14 cellular contexts compared by ENCODE assay signal in genomic region chr2:47509981-47510380, GRCh38.
DNase-seq lines count a peak whose midpoint lies in the region; ATAC-seq, FAIRE-seq and TF ChIP-seq lines count a peak whose summit lies in the region.
"Had no signal": no experiment of that assay in that cellular context is flagged by ENCODE, and none has a peak within 500 bp of the region (broad histone marks: within the 10 kb centered on the region; RNA-seq: fewer than 3 reads in every experiment).

No MANE protein-coding gene starts in this region.

- H3K4me1 ChIP-seq in HepG2 (ENCODE audit: insufficient read depth, low read length) (no peaks in the 10 kb centered on the region), right lobe of liver (no peaks in the 10 kb centered on the region), MM.1S (ENCODE audit: low read length) (peaks cover 17% of the 10 kb centered on the region; the same call in 1 of the 2 replicates)

- no peak overlapping the region for H3K27ac Mint-ChIP-seq in osteocyte (ENCODE audit: unreplicated experiment)
- no peak overlapping the region for H3K27ac Mint-ChIP-seq in stimulated activated naive B cell treated with anti-CD40 and anti-IgM and Interleukin-4, amounts not matched to agents 10 μg/mL and 1 μg/mL and 100 μg/mL, for 72 hours
- H3K27ac Mint-ChIP-seq: CD4-positive, CD25-positive, alpha-beta regulatory T cell; H9 had no signal

- TF ChIP-seq POLR2A in HepG2 (IDR thresholded peaks at IDR 0.05; ENCODE audit: insufficient read depth in 1 of 2, low read depth in 2 of 2, low read length in 2 of 2) (no peak), right lobe of liver (IDR thresholded peaks at IDR 0.05) (no peak)

- H3K4me1 Mint-ChIP-seq in osteocyte (ENCODE audit: unreplicated experiment), result no peaks in the 10 kb centered on the region
- H3K4me1 Mint-ChIP-seq in stimulated activated naive B cell treated with anti-CD40 and anti-IgM and Interleukin-4, amounts not matched to agents 10 μg/mL and 1 μg/mL and 100 μg/mL, for 72 hours, result no peaks in the 10 kb centered on the region

- H2AFZ ChIP-seq in HepG2 (ENCODE audit: low read length) (no peak overlapping the region), MM.1S (ENCODE audit: low read length) (no peak overlapping the region)

- TF ChIP-seq CTCF in HepG2 (CRISPR knock-in tag; IDR thresholded peaks at IDR 0.05), result no peak
- TF ChIP-seq CTCF in right lobe of liver (IDR thresholded peaks at IDR 0.05), result no peak
- no peak for TF ChIP-seq CTCF in MM.1S (IDR thresholded peaks at IDR 0.05; ENCODE audit: low read length)
- no peak for TF ChIP-seq CTCF in brain microvascular endothelial cell (IDR thresholded peaks at IDR 0.05; ENCODE audit: low read depth, low read length, missing control alignments)
- no peak for TF ChIP-seq CTCF in osteocyte (IDR thresholded peaks at IDR 0.05)

- 74% methylated on average over 4 of the region's 4 CpGs for WGBS in HepG2 (ENCODE audit: low lambda C conversion rate)
- WGBS in right lobe of liver (ENCODE audit: insufficient coverage, low coverage, low lambda C conversion rate, missing lambda C conversion rate), result 78% methylated on average over 4 of the region's 4 CpGs

- H3K27ac ChIP-seq in HepG2 (ENCODE audit: extremely low read length, insufficient read depth, low read length) (no peak overlapping the region), right lobe of liver (no peak overlapping the region), MM.1S (ENCODE audit: low read length) (peak overlapping the region; percentile 28; the same call in 1 of the 2 replicates), brain microvascular endothelial cell (no peak overlapping the region)
- H3K27ac ChIP-seq: 22Rv1 had no signal

- H3K36me3 ChIP-seq in HepG2 (replicated peaks in 1 of 2; ENCODE audit: control insufficient read depth in 1 of 2, insufficient read depth in 2 of 2, low read length in 2 of 2) (no peaks in the 10 kb centered on the region), right lobe of liver (no peaks in the 10 kb centered on the region), MM.1S (replicated peaks; ENCODE audit: insufficient read depth, low read length) (no peaks in the 10 kb centered on the region), brain microvascular endothelial cell (replicated peaks) (no peaks in the 10 kb centered on the region)

- no peaks in the 10 kb centered on the region for H3K79me2 ChIP-seq in HepG2 (ENCODE audit: insufficient read depth, low read length)
- no peaks in the 10 kb centered on the region for H3K79me2 ChIP-seq in MM.1S (ENCODE audit: low read length)

- no peak for TF ChIP-seq EP300 in HepG2 (IDR thresholded peaks at IDR 0.05; ENCODE audit: low read depth in 2 of 2, low read length in 2 of 2)
- TF ChIP-seq EP300 in HepG2 (CRISPR knock-in tag; IDR thresholded peaks at IDR 0.05; ENCODE audit: borderline replicate concordance), result no peak

- no peak for FAIRE-seq in HepG2 (lab: Jason Lieb, UNC)
- FAIRE-seq: G401.6 had no signal

- H3K9me3 ChIP-seq in HepG2 (ENCODE audit: low read length) (peaks cover 3% of the 10 kb centered on the region), right lobe of liver (no peaks in the 10 kb centered on the region), MM.1S (replicated peaks; ENCODE audit: insufficient read depth, low read length) (no peaks in the 10 kb centered on the region)

- H3K4me3 ChIP-seq in HepG2 (replicated peaks in 1 of 3; ENCODE audit: insufficient read depth in 1 of 3, low read depth in 2 of 3, low read length in 3 of 3), result no peak overlapping the region
- H3K4me3 ChIP-seq in right lobe of liver, result no peak overlapping the region
- H3K4me3 ChIP-seq in MM.1S (ENCODE audit: low read length), result no peak overlapping the region
- no peak overlapping the region for H3K4me3 ChIP-seq in brain microvascular endothelial cell (ENCODE audit: low read depth, low read length)

- DNase-seq in HepG2 (ENCODE audit: low spot score) (no peak), right lobe of liver (no peak), MM.1S (no peak), cerebellar cortex (ENCODE audit: low spot score) (peak; percentile 81), brain microvascular endothelial cell (no peak), osteocyte (ENCODE audit: extremely low spot score, unreplicated experiment) (no peak), medulla oblongata (ENCODE audit: extremely low spot score) (no peak)
- no peak for DNase-seq in stimulated activated naive B cell treated with anti-CD40 and anti-IgM and Interleukin-4, amounts not matched to agents 10 μg/mL and 1 μg/mL and 100 μg/mL, for 72 hours
- DNase-seq: DMS 273 treated with DMSO at 0.1 percent for 48 hours, GOT3, H9 had no signal

- H3K9ac ChIP-seq in HepG2 (ENCODE audit: insufficient read depth, low read depth, low read length) (no peak overlapping the region), MM.1S (ENCODE audit: low read length) (no peak overlapping the region)

- BruUV-seq in HepG2 (replicated peaks; lab: Mats Ljungman, UMichigan), result no TSS peak

- H3K4me3 Mint-ChIP-seq in osteocyte (ENCODE audit: unreplicated experiment), result no peak overlapping the region
- no peak overlapping the region for H3K4me3 Mint-ChIP-seq in stimulated activated naive B cell treated with anti-CD40 and anti-IgM and Interleukin-4, amounts not matched to agents 10 μg/mL and 1 μg/mL and 100 μg/mL, for 72 hours
- H3K4me3 Mint-ChIP-seq: CD4-positive, CD25-positive, alpha-beta regulatory T cell; H9 had no signal

- H3F3A ChIP-seq in MM.1S (ENCODE audit: insufficient read depth, low read length), result no peaks in the 10 kb centered on the region

- H4K20me1 ChIP-seq in HepG2 (ENCODE audit: insufficient read depth, low read length) (no peaks in the 10 kb centered on the region), MM.1S (ENCODE audit: insufficient read depth, low read length) (no peaks in the 10 kb centered on the region)

- no peak for TF ChIP-seq RAD21 in HepG2 (CRISPR knock-in tag; IDR thresholded peaks at IDR 0.05)

- CTCF ChIA-PET in HepG2 (lab: Yijun Ruan, JAX; ENCODE audit: low intra/inter-chr PET ratio, low total read pairs), result no interaction called here

- intact Hi-C loops in HepG2 (cut with micrococcal nuclease; ENCODE audit: unreplicated experiment) (no loop called here), right lobe of liver (cut with DNase I) (no loop called here)

- H3K27me3 Mint-ChIP-seq in osteocyte (ENCODE audit: unreplicated experiment), result peaks cover 3% of the 10 kb centered on the region
- H3K27me3 Mint-ChIP-seq in stimulated activated naive B cell treated with anti-CD40 and anti-IgM and Interleukin-4, amounts not matched to agents 10 μg/mL and 1 μg/mL and 100 μg/mL, for 72 hours, result no peaks in the 10 kb centered on the region
- H3K27me3 Mint-ChIP-seq: CD4-positive, CD25-positive, alpha-beta regulatory T cell had no signal

- no peak overlapping the region for H3K4me2 ChIP-seq in HepG2 (ENCODE audit: low read depth, low read length)
- H3K4me2 ChIP-seq in MM.1S (ENCODE audit: low read depth, low read length), result no peak overlapping the region

- H3K36me3 Mint-ChIP-seq in osteocyte (ENCODE audit: unreplicated experiment), result no peaks in the 10 kb centered on the region
- H3K36me3 Mint-ChIP-seq in stimulated activated naive B cell treated with anti-CD40 and anti-IgM and Interleukin-4, amounts not matched to agents 10 μg/mL and 1 μg/mL and 100 μg/mL, for 72 hours, result peaks cover 5 to 19% of the 10 kb centered on the region in 2 donors

- no peaks in the 10 kb centered on the region for H3K9me3 Mint-ChIP-seq in osteocyte (ENCODE audit: unreplicated experiment)
- peaks cover 2 to 6% of the 10 kb centered on the region in 2 donors for H3K9me3 Mint-ChIP-seq in stimulated activated naive B cell treated with anti-CD40 and anti-IgM and Interleukin-4, amounts not matched to agents 10 μg/mL and 1 μg/mL and 100 μg/mL, for 72 hours

- H3K27me3 ChIP-seq in HepG2 (ENCODE audit: control insufficient read depth in 1 of 2, insufficient read depth in 2 of 2, low read length in 2 of 2) (no peaks in the 10 kb centered on the region; a peak in 1 of 5 replicates), right lobe of liver (no peaks in the 10 kb centered on the region), MM.1S (replicated peaks; ENCODE audit: insufficient read depth, low read length) (no peaks in the 10 kb centered on the region), brain microvascular endothelial cell (replicated peaks) (no peaks in the 10 kb centered on the region)

- no peaks in the 10 kb centered on the region for H3K9me2 ChIP-seq in MM.1S (replicated peaks; ENCODE audit: insufficient read depth, low read length)

- ATAC-seq in HepG2 (no peak), right lobe of liver (no peak)
- ATAC-seq in stimulated activated naive B cell treated with anti-CD40 and anti-IgM and Interleukin-4, amounts not matched to agents 10 μg/mL and 1 μg/mL and 100 μg/mL, for 72 hours (replicated peaks), result no peak

- POLR2A ChIA-PET in HepG2 (lab: Yijun Ruan, JAX), result no interaction called here

- in situ Hi-C loops in HepG2 (cut with HindIII; ENCODE audit: extremely low pct_ligation_motif_present, low pct_unique_long_range_greater_than_20kb), result no loop called here
- in situ Hi-C loops in brain microvascular endothelial cell (cut with HindIII; ENCODE audit: low pct_ligation_motif_present, low sequenced_read_pairs), result no loop called here

TF ChIP-seq in HepG2, 621 proteins besides CTCF, POLR2A, EP300 and RAD21:
- TF ChIP-seq CBX5 (CRISPR knock-in tag; IDR thresholded peaks at IDR 0.05; ENCODE audit: borderline replicate concordance), result no peak
- no peak for TF ChIP-seq ZNF839 (CRISPR knock-in tag; IDR thresholded peaks at IDR 0.05; ENCODE audit: borderline replicate concordance)
- 0 out of 2 replicates have a peak, but pooled peaks have one; percentile 14 for TF ChIP-seq TBX3 (IDR thresholded peaks at IDR 0.05; ENCODE audit: borderline replicate concordance)
- TF ChIP-seq ZNF546 (CRISPR knock-in tag; conservative IDR thresholded peaks at IDR 0.05), result no peak
